In genomic region chr9:4538621-4539020, GRCh38 we compare ENCODE assay signal across 16 cellular contexts. TPM values are rescaled to one million over a fixed set of nuclear protein-coding genes. Genes with fewer than 3 reads are reported as not detected.
A peak's percentile ranks its signal among the peaks of the same experiment; 100 is the strongest.
DNase-seq lines count a peak whose midpoint lies in the region; ATAC-seq and TF ChIP-seq lines count a peak whose summit lies in the region.
"Had no signal": no experiment of that assay in that cellular context is flagged by ENCODE, and none has a peak within 500 bp of the region (broad histone marks: within the 10 kb centered on the region; RNA-seq: fewer than 3 reads in every experiment).

No MANE protein-coding gene starts in this region.

- in situ Hi-C loops in SK-MEL-5 (cut with HindIII; ENCODE audit: low pct_unique_long_range_greater_than_20kb, low sequenced_read_pairs): no loop called here

- TF ChIP-seq CTCF in tibial artery (IDR thresholded peaks at IDR 0.05): no peak

- H3K4me1 ChIP-seq in tibial artery: no peaks in the 10 kb centered on the region
- H3K4me1 ChIP-seq: A549, BLaER1 had no signal

- DNase-seq in COLO829 (ENCODE audit: low spot score) (peak; percentile 35), ELR (ENCODE audit: low read depth) (peak; percentile 7), SK-MEL-5 (ENCODE audit: low read depth, low spot score) (peak; percentile 13), foreskin melanocyte (peak; percentile 80), tibial artery (no peak)
- DNase-seq: Calu3; CD4-positive, alpha-beta memory T cell; DMS79 treated with DMSO at 0.1 percent for 48 hours; EL; H9; KG1 had no signal

- ATAC-seq in HG03439 (IDR thresholded peaks at IDR 0.05; ENCODE audit: unreplicated experiment) (no peak), GM21723 (IDR thresholded peaks at IDR 0.05; ENCODE audit: unreplicated experiment) (no peak)
- ATAC-seq: A549 had no signal

- peaks cover 0 to 13% (median 10%) of the 10 kb centered on the region in 3 donors for H3K36me3 ChIP-seq in tibial artery
- H3K36me3 ChIP-seq: BLaER1 had no signal

- no peak overlapping the region for H3K27ac ChIP-seq in tibial artery
- H3K27ac ChIP-seq: A549, BLaER1 had no signal

- H3K27me3 ChIP-seq in tibial artery: no peaks in the 10 kb centered on the region
- H3K27me3 ChIP-seq: BLaER1 had no signal

- H3K4me3 ChIP-seq in tibial artery: no peak overlapping the region
- H3K4me3 ChIP-seq: A549, BLaER1 had no signal

- peaks cover 0 to 7% (median 5%) of the 10 kb centered on the region in 3 donors for H3K9me3 ChIP-seq in tibial artery
- H3K9me3 ChIP-seq: A549 had no signal

- intact Hi-C loops in tibial artery (cut with DNase I; ENCODE audit: low total_unique reads): no loop called here

RNA-seq across cellular contexts. Expression of gene SLC1A1, which starts 48.4 kb away (rescaled TPM):
- 1.4 and 1.6 TPM in 2 replicates for total RNA-seq in SK-MEL-5 (2014; rRNA removed; shearing (Covaris generic))
- polyA plus RNA-seq in SK-MEL-5 (2015; cell fraction: cytosol; rRNA removed): 1.2 TPM in 2 replicates
- polyA plus RNA-seq in SK-MEL-5 (2015; cell fraction: nucleus; rRNA removed): 0.56 and 0.57 TPM in 2 replicates
- polyA plus RNA-seq: CD14-positive monocyte had no signal

Comparison
In these comparisons a context has a peak if more than half of its experiments do, and no peak if none do; other contexts are left out.
1. DNase-seq: peak in COLO829 (single experiment), ELR (single experiment), SK-MEL-5 (single experiment) and foreskin melanocyte (single experiment); none in tibial artery (0 of 2).